Comparison of ENCODE assay signal across 8 cellular contexts in the genomic region with DNA sequence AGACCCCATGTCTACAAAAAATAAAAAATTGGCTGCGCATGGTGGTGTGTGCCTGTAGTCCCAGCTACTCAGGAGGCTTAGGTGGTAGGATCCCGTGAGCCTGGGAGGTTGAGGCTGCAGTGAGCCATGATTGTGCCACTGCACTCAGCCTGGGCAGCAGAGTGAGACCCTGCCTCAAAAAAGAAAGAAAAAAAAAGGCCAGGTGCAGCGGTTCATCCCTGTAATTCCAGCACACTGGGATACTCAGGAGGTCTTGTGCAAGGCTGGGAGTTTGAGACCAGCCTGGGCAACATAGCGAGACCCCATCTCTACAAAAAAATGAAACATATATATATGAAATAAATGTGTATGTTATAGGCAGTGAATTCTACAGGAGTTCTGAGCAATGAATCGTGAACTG.
"Had no signal": no experiment of that assay in that cellular context is flagged by ENCODE, and none has a peak within 500 bp of the region (broad histone marks: within the 10 kb centered on the region; RNA-seq: fewer than 3 reads in every experiment).

No MANE protein-coding gene starts in this region.

- DNase-seq: GDM1, GF-D8 had no signal

- H3K4me3 ChIP-seq: GM12878 had no signal

- FAIRE-seq: G401.6, GM12878, GM12891, GM12892, GM18507, GM19239 had no signal

- ATAC-seq: GM12878 had no signal
